ENCODE assay signal across 22 cellular contexts in the genomic region with DNA sequence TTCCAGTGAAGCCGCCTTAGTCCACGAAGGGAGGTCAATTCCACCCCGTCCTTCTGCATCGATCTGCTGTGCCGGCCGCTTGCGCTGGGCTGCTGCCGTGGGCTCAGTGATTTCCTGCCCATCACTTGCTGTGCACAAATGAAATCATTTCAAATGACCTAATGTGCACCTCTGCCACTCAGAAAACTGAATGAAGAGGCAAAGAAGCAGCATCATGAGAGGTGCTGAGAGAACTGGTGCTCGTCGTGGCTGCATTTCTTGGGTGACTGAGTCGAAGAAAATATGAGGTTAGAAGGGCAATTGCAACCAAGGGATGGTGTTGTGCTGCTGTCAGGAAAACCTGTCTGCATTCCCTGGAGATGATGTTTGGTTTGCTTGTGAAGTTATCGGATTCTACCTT.
"Had no signal": no experiment of that assay in that cellular context is flagged by ENCODE, and none has a peak within 500 bp of the region (broad histone marks: within the 10 kb centered on the region; RNA-seq: fewer than 3 reads in every experiment).

No MANE protein-coding gene starts in this region.

- H3K27me3 ChIP-seq: colonic mucosa, gastrocnemius medialis, left lung had no signal

- H3K4me1 ChIP-seq: colonic mucosa, foreskin keratinocyte, gastrocnemius medialis, heart right ventricle, left lung, lower lobe of right lung had no signal

- H3K9me3 ChIP-seq: colonic mucosa, gastrocnemius medialis, heart right ventricle, left lung, lower lobe of right lung, mucosa of descending colon had no signal

- H3K4me3 ChIP-seq: colonic mucosa, gastrocnemius medialis, heart right ventricle, left lung, lower lobe of right lung, mucosa of descending colon had no signal

- H3K27ac ChIP-seq: colonic mucosa, epithelial cell of prostate, foreskin keratinocyte, gastrocnemius medialis, heart right ventricle, left lung, lower lobe of right lung had no signal

- H3K4me3 Mint-ChIP-seq: dendritic cell treated with granulocyte-macrophage colony-stimulating factor and Interleukin-4, amounts not matched to agents 40 ng/mL and 50 ng/mL, for 4 days; effector memory CD8-positive, alpha-beta T cell; endodermal cell; mesothelial cell of epicardium had no signal

- ATAC-seq: effector memory CD8-positive, alpha-beta T cell; esophagus mucosa; foreskin keratinocyte; gastrocnemius medialis; heart right ventricle; left cardiac atrium; left lung; left ventricle myocardium superior; lower lobe of right lung; mucosa of descending colon had no signal

- H3K36me3 ChIP-seq: colonic mucosa, gastrocnemius medialis, heart right ventricle, left lung, lower lobe of right lung had no signal

- DNase-seq: colonic mucosa; cortex of kidney; effector CD8-positive, alpha-beta T cell; effector memory CD8-positive, alpha-beta T cell; endodermal cell; erythroblast; foreskin keratinocyte; gastrocnemius medialis; glutamatergic neuron; head of caudate nucleus; heart right ventricle; hippocampal formation; left cardiac atrium; left lung; left ventricle myocardium superior; lower lobe of right lung; mesenchymal stem cell; mucosa of descending colon had no signal

- H3K36me3 Mint-ChIP-seq: mesothelial cell of epicardium had no signal

- H3K27ac Mint-ChIP-seq: dendritic cell treated with granulocyte-macrophage colony-stimulating factor and Interleukin-4, amounts not matched to agents 40 ng/mL and 50 ng/mL, for 4 days; effector memory CD8-positive, alpha-beta T cell; endodermal cell; mesothelial cell of epicardium had no signal

- H3K9me3 Mint-ChIP-seq: dendritic cell treated with granulocyte-macrophage colony-stimulating factor and Interleukin-4, amounts not matched to agents 40 ng/mL and 50 ng/mL, for 4 days; effector memory CD8-positive, alpha-beta T cell; mesothelial cell of epicardium had no signal
